21 cellular contexts compared by ENCODE assay signal in the genomic region with DNA sequence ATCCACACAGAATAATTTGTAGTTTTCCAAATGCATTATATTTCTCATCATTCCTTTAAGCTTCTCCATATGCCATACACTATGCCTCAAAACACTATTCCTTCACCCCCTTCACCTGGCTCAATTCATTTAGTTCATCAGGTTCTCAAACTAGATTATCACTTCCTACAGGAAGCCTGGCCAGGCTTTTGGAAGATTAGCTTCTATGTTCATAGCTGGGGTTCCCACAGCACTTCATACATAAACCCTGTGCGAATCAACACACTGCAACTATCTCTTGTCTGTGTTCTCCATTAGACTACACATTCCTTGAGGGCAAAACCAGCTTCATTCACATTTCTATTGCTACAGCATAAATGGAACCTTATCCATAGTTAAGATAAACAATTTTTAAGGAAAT. TPM values are rescaled to one million over a fixed set of nuclear protein-coding genes. Genes with fewer than 3 reads are reported as not detected.
"Had no signal": no experiment of that assay in that cellular context is flagged by ENCODE, and none has a peak within 500 bp of the region (broad histone marks: within the 10 kb centered on the region; RNA-seq: fewer than 3 reads in every experiment).

No MANE protein-coding gene starts in this region.

- H3K4me3 Mint-ChIP-seq: dendritic cell treated with granulocyte-macrophage colony-stimulating factor and Interleukin-4, amounts not matched to agents 40 ng/mL and 50 ng/mL, for 4 days; naive B cell; stimulated activated naive B cell treated with anti-CD40 and anti-IgM and Interleukin-4, amounts not matched to agents 10 μg/mL and 1 μg/mL and 100 μg/mL, for 72 hours had no signal

- H3K9me3 Mint-ChIP-seq: dendritic cell treated with granulocyte-macrophage colony-stimulating factor and Interleukin-4, amounts not matched to agents 40 ng/mL and 50 ng/mL, for 4 days; naive B cell; stimulated activated naive B cell treated with anti-CD40 and anti-IgM and Interleukin-4, amounts not matched to agents 10 μg/mL and 1 μg/mL and 100 μg/mL, for 72 hours had no signal

- DNase-seq: activated CD4-positive, alpha-beta T cell treated with anti-CD3 and anti-CD28 coated beads for 1 hour; activated CD4-positive, alpha-beta T cell treated with anti-CD3 and anti-CD28 coated beads, Interleukin-2, amount 50 U/mL, for 4 hours; activated effector memory CD4-positive, alpha-beta T cell treated with Interleukin-2 at 50 U/mL for 16 hours; activated T-cell treated with anti-CD3 and anti-CD28 coated beads for 4 hours; anterior cingulate cortex; brain microvascular endothelial cell; cerebellar nuclear complex; islet precursor cell; naive B cell; pancreas; stimulated activated CD4-positive, alpha-beta T cell treated with anti-CD3 and anti-CD28 coated beads, Interleukin-2, amount 100 ng/mL, for 48 hours; stimulated activated naive B cell treated with anti-CD40 and anti-IgM and Interleukin-4, amounts not matched to agents 10 μg/mL and 1 μg/mL and 100 μg/mL, for 72 hours; SW 1271; uterus had no signal

- H3K9me3 ChIP-seq: gastroesophageal sphincter, pancreas, tibial nerve, uterus had no signal

- ATAC-seq: activated naive CD4-positive, alpha-beta T cell treated with anti-CD3 and anti-CD28 coated beads, Interleukin-2, amount 50 U/mL, for 72 hours; gastroesophageal sphincter; left lobe of liver; pancreas; stimulated activated naive B cell treated with anti-CD40 and anti-IgM and Interleukin-4, amounts not matched to agents 10 μg/mL and 1 μg/mL and 100 μg/mL, for 72 hours had no signal

- H3K27me3 ChIP-seq: brain microvascular endothelial cell, gastroesophageal sphincter, pancreas, tibial nerve, uterus had no signal

- H3K4me1 ChIP-seq: pancreas, uterus had no signal

- H3K27me3 Mint-ChIP-seq: dendritic cell treated with granulocyte-macrophage colony-stimulating factor and Interleukin-4, amounts not matched to agents 40 ng/mL and 50 ng/mL, for 4 days; naive B cell; stimulated activated naive B cell treated with anti-CD40 and anti-IgM and Interleukin-4, amounts not matched to agents 10 μg/mL and 1 μg/mL and 100 μg/mL, for 72 hours had no signal

- H3K27ac ChIP-seq: brain microvascular endothelial cell, gastroesophageal sphincter, pancreas, tibial nerve, uterus, VCaP had no signal

- H3K4me3 ChIP-seq: gastroesophageal sphincter, pancreas, tibial nerve, uterus had no signal

- H3K27ac Mint-ChIP-seq: activated naive CD4-positive, alpha-beta T cell treated with anti-CD3 and anti-CD28 coated beads, Interleukin-2, amount 50 U/mL, for 72 hours; dendritic cell treated with granulocyte-macrophage colony-stimulating factor and Interleukin-4, amounts not matched to agents 40 ng/mL and 50 ng/mL, for 4 days; stimulated activated naive B cell treated with anti-CD40 and anti-IgM and Interleukin-4, amounts not matched to agents 10 μg/mL and 1 μg/mL and 100 μg/mL, for 72 hours had no signal

- FAIRE-seq: pancreas had no signal

- H3K36me3 ChIP-seq: brain microvascular endothelial cell, pancreas, uterus had no signal

RNA-seq across cellular contexts. Expression of gene PLN, which starts 40.5 kb away (rescaled TPM):
- total RNA-seq: activated naive CD4-positive, alpha-beta T cell treated with anti-CD3 and anti-CD28 coated beads, Interleukin-2, amount 50 U/mL, for 72 hours; epithelial cell of proximal tubule had no signal
